8 cellular contexts compared by ENCODE assay signal in the genomic region with DNA sequence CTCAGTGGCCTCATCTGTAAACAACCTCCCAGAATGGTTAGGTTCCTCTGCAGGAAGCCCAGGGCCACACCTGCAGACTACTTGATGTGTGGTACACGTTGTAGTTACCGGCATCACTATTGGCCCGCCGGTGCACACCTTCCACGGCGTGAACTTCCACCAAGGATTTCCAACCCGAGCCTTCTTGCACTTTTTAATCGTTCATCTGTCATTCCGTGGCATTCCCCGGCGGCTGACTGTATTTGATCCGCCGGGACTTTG. TPM values are rescaled to one million over a fixed set of nuclear protein-coding genes. Genes with fewer than 3 reads are reported as not detected.
A peak's percentile ranks its signal among the peaks of the same experiment; 100 is the strongest.
DNase-seq lines count a peak whose midpoint lies in the region; ATAC-seq and FAIRE-seq lines count a peak whose summit lies in the region.

No MANE protein-coding gene starts in this region.

- DNase-seq in activated naive CD4-positive, alpha-beta T cell treated with anti-CD3 and anti-CD28 coated beads for 36 hours, result peak; percentile 58
- peak; percentile 44 for DNase-seq in stimulated activated naive CD8-positive, alpha-beta T cell treated with anti-CD3 and anti-CD28 coated beads, Interleukin-15, Interleukin-2, amounts not matched to agents 100 U/mL and 50 U/mL, for 24 hours
- DNase-seq in HTR-8/SVneo (ENCODE audit: insufficient read length, low spot score), result no peak
- no peak for DNase-seq in mesenteric fat pad (ENCODE audit: low spot score)
- no peak for DNase-seq in NCI-H446 treated with DMSO at 0.1 percent for 48 hours (lab: John Stamatoyannopoulos, UW)

- no peaks in the 10 kb centered on the region for H3K4me1 ChIP-seq in iPS-15b (ENCODE audit: control insufficient read depth, insufficient read depth, low read length)

- peaks cover 5% of the 10 kb centered on the region for H3K36me3 Mint-ChIP-seq in activated naive CD4-positive, alpha-beta T cell treated with anti-CD3 and anti-CD28 coated beads for 36 hours (ENCODE audit: low read depth)

- H3K27ac Mint-ChIP-seq in activated naive CD4-positive, alpha-beta T cell treated with anti-CD3 and anti-CD28 coated beads for 36 hours, result peak overlapping the region; percentile 90

- peaks cover 38% of the 10 kb centered on the region for H3K4me1 Mint-ChIP-seq in activated naive CD4-positive, alpha-beta T cell treated with anti-CD3 and anti-CD28 coated beads for 36 hours (ENCODE audit: low read depth)

- CTCF ChIA-PET in activated naive CD4-positive, alpha-beta T cell treated with anti-CD3 and anti-CD28 coated beads for 36 hours (lab: Charles Lee), result no interaction called here

- no peaks in the 10 kb centered on the region for H3K36me3 ChIP-seq in iPS-15b (ENCODE audit: control insufficient read depth, insufficient read depth, low read length)

- intact Hi-C loops in activated naive CD4-positive, alpha-beta T cell treated with anti-CD3 and anti-CD28 coated beads for 36 hours (cut with micrococcal nuclease), result loop anchor here (1.0 kb wide), 2 partner anchors 10 to 26 kb away; no protein-coding TSS in a partner anchor

- ATAC-seq in GM18870 (IDR thresholded peaks at IDR 0.05; ENCODE audit: unreplicated experiment) (peak; percentile 7), HG03378 (IDR thresholded peaks at IDR 0.05; ENCODE audit: unreplicated experiment) (peak; percentile 15)
- ATAC-seq in stimulated activated naive CD8-positive, alpha-beta T cell treated with anti-CD3 and anti-CD28 coated beads, Interleukin-15, Interleukin-2, amounts not matched to agents 100 U/mL and 50 U/mL, for 24 hours, result no peak

- H3K4me3 ChIP-seq in iPS-15b (ENCODE audit: low read depth, low read length), result peak overlapping the region; percentile 76

- no peak for FAIRE-seq in HTR-8/SVneo (lab: Jason Lieb, UNC)

- peaks cover 8% of the 10 kb centered on the region for H3K27me3 ChIP-seq in iPS-15b (ENCODE audit: control insufficient read depth, insufficient read depth, low read length)

- no peaks in the 10 kb centered on the region for H3K9me3 ChIP-seq in iPS-15b (ENCODE audit: control insufficient read depth, insufficient read depth, low read length)

- peaks cover 8% of the 10 kb centered on the region for H3K27me3 Mint-ChIP-seq in activated naive CD4-positive, alpha-beta T cell treated with anti-CD3 and anti-CD28 coated beads for 36 hours (ENCODE audit: low read depth)

- no peaks in the 10 kb centered on the region for H3K9me3 Mint-ChIP-seq in activated naive CD4-positive, alpha-beta T cell treated with anti-CD3 and anti-CD28 coated beads for 36 hours

- no peak overlapping the region for H3K9ac ChIP-seq in iPS-15b (ENCODE audit: low read depth, low read length)

- peak overlapping the region; percentile 94 for H3K4me3 Mint-ChIP-seq in activated naive CD4-positive, alpha-beta T cell treated with anti-CD3 and anti-CD28 coated beads for 36 hours

RNA-seq across cellular contexts. Expression of gene TRIM41, which starts 5.3 kb away (rescaled TPM):
- 10 to 100 TPM; 36.5 to 37.3 TPM for total RNA-seq in activated naive CD4-positive, alpha-beta T cell treated with anti-CD3 and anti-CD28 coated beads for 36 hours
- total RNA-seq in mesenteric fat pad, result 22.1 TPM

RNA-seq across cellular contexts. Expression of gene TRIM7, which starts 12.7 kb away (rescaled TPM):
- total RNA-seq in activated naive CD4-positive, alpha-beta T cell treated with anti-CD3 and anti-CD28 coated beads for 36 hours, result 1 to 10 TPM; 1.6 to 1.8 TPM
- total RNA-seq in mesenteric fat pad, result 3.0 TPM

RNA-seq across cellular contexts. Expression of gene RACK1, which starts 26.0 kb away (rescaled TPM):
- 1,000 to 10,000 TPM; 3,176 to 3,362 TPM for total RNA-seq in activated naive CD4-positive, alpha-beta T cell treated with anti-CD3 and anti-CD28 coated beads for 36 hours
- 1,262 TPM for total RNA-seq in mesenteric fat pad

RNA-seq across cellular contexts. Expression of gene TRIM52, which starts 43.2 kb away (rescaled TPM):
- total RNA-seq in activated naive CD4-positive, alpha-beta T cell treated with anti-CD3 and anti-CD28 coated beads for 36 hours, result 10 to 100 TPM; 10.5 to 10.9 TPM
- total RNA-seq in mesenteric fat pad, result 9.5 TPM

Comparison
In these comparisons a context has a peak if more than half of its experiments do, and no peak if none do; other contexts are left out.
1. DNase-seq: peak in activated naive CD4-positive, alpha-beta T cell treated with anti-CD3 and anti-CD28 coated beads for 36 hours (single experiment) and stimulated activated naive CD8-positive, alpha-beta T cell treated with anti-CD3 and anti-CD28 coated beads, Interleukin-15, Interleukin-2, amounts not matched to agents 100 U/mL and 50 U/mL, for 24 hours (single experiment); none in HTR-8/SVneo (single experiment), mesenteric fat pad (single experiment) and NCI-H446 treated with DMSO at 0.1 percent for 48 hours (single experiment).